Comparison of ENCODE assay signal across 15 cellular contexts in genomic region chrX:69146739-69147138, GRCh38. TPM values are rescaled to one million over a fixed set of nuclear protein-coding genes. Genes with fewer than 3 reads are reported as not detected.
DNase-seq lines count a peak whose midpoint lies in the region; ATAC-seq, FAIRE-seq and TF ChIP-seq lines count a peak whose summit lies in the region.
"Had no signal": no experiment of that assay in that cellular context is flagged by ENCODE, and none has a peak within 500 bp of the region (broad histone marks: within the 10 kb centered on the region; RNA-seq: fewer than 3 reads in every experiment).

No MANE protein-coding gene starts in this region.

- H3K4me2 ChIP-seq in GM12878 (ENCODE audit: control insufficient read depth, insufficient read depth) = no peak overlapping the region
- H3K4me2 ChIP-seq: BLaER1 had no signal

- DNase-seq in CD1c-positive myeloid dendritic cell (ENCODE audit: extremely low spot score) = peak; percentile 4
- DNase-seq in OCI-M1 (lab: John Stamatoyannopoulos, UW) = peak; percentile 5
- no peak for DNase-seq in GM12878 (ENCODE audit: low read depth, low spot score)
- DNase-seq in posterior vena cava (ENCODE audit: low spot score) = peak; percentile 4
- DNase-seq in NCI-H1105 (lab: John Stamatoyannopoulos, UW) = no peak
- DNase-seq in LoVo (ENCODE audit: low spot score) = no peak
- no peak for DNase-seq in DMS53 treated with DMSO at 0.1 percent for 48 hours (lab: John Stamatoyannopoulos, UW; ENCODE audit: unreplicated experiment)
- DNase-seq in activated CD4-positive, CD25-positive, alpha-beta regulatory T cell (lab: John Stamatoyannopoulos, UW) = no peak
- DNase-seq: CD4-positive, CD25-positive, alpha-beta regulatory T cell; DMS53 had no signal

- H3K4me1 ChIP-seq in GM12878 (ENCODE audit: control insufficient read depth, insufficient read depth, low read length) = no peaks in the 10 kb centered on the region
- H3K4me1 ChIP-seq: BLaER1 had no signal

- SMC1A ChIA-PET in GM12878 (lab: Charles Lee; ENCODE audit: uncharacterized antibody, unreplicated experiment) = no interaction called here

- no peaks in the 10 kb centered on the region; a peak in 1 of 4 replicates for H3K27me3 ChIP-seq in GM12878 (replicated peaks in 1 of 2; ENCODE audit: control insufficient read depth in 2 of 2, insufficient read depth in 2 of 2, low read length in 1 of 2)

- BruUV-seq in GM12878 (replicated peaks; lab: Mats Ljungman, UMichigan) = no TSS peak

- no peak for TF ChIP-seq CTCF in GM12878 (IDR thresholded peaks at IDR 0.05 in 2 of 3, conservative IDR thresholded peaks at IDR 0.05 in 1 of 3; ENCODE audit: control insufficient read depth in 2 of 3, extremely low read depth in 1 of 3, insufficient read depth in 1 of 3, low read depth in 3 of 3, low read length in 3 of 3)

- no peaks in the 10 kb centered on the region for H3K36me3 ChIP-seq in GM12878 (ENCODE audit: control insufficient read depth in 2 of 2, insufficient read depth in 2 of 2, low read length in 1 of 2)
- H3K36me3 ChIP-seq: BLaER1 had no signal

- H4K20me1 ChIP-seq in GM12878 (ENCODE audit: control insufficient read depth, insufficient read depth) = no peaks in the 10 kb centered on the region
- H4K20me1 ChIP-seq: BLaER1 had no signal

- in situ Hi-C loops in GM12878 (cut with MboI) = no loop called here

- CTCF ChIA-PET in GM12878 (lab: Yijun Ruan, JAX) = no interaction called here

- H3K9me3 ChIP-seq in GM12878 (replicated peaks; ENCODE audit: control insufficient read depth, insufficient read depth, low read length) = no peaks in the 10 kb centered on the region
- H3K9me3 ChIP-seq: BLaER1 had no signal

- no peak for FAIRE-seq in GM12878 (lab: Jason Lieb, UNC)
- FAIRE-seq: GM19239, H54 had no signal

- POLR2A ChIA-PET in GM12878 (lab: Charles Lee) = no interaction called here

- H3K4me3 ChIP-seq in GM12878 = no peak overlapping the region
- H3K4me3 ChIP-seq: BLaER1 had no signal

- intact Hi-C loops in GM12878 (cut with micrococcal nuclease; ENCODE audit: unreplicated experiment) = no loop called here
- intact Hi-C loops in posterior vena cava (cut with DNase I) = no loop called here

- TF ChIP-seq POLR2A in GM12878 (IDR thresholded peaks at IDR 0.05; ENCODE audit: low read depth, low read length) = no peak

- H3K27ac ChIP-seq in GM12878 (ENCODE audit: control insufficient read depth, insufficient read depth) = no peak overlapping the region
- H3K27ac ChIP-seq: 22Rv1, BLaER1 had no signal

- WGBS in GM12878 (ENCODE audit: insufficient coverage, insufficient replicate concordance, low lambda C conversion rate, missing lambda C conversion rate) = 15% methylated on average over 4 of the region's 4 CpGs

- TF ChIP-seq RAD21 in GM12878 (IDR thresholded peaks at IDR 0.05; ENCODE audit: insufficient read depth, low read depth, low read length) = no peak

- H3K79me2 ChIP-seq in GM12878 (ENCODE audit: control insufficient read depth, insufficient read depth, low read length) = no peaks in the 10 kb centered on the region

- no peak for ATAC-seq in GM12878
- ATAC-seq: HCT116 had no signal

- no peak for TF ChIP-seq EP300 in GM12878 (IDR thresholded peaks at IDR 0.05; ENCODE audit: borderline replicate concordance in 1 of 2, control insufficient read depth in 1 of 2, low read depth in 2 of 2, low read length in 2 of 2)

- H3K9ac ChIP-seq in GM12878 (ENCODE audit: control insufficient read depth, insufficient read depth, low read length) = no peak overlapping the region
- H3K9ac ChIP-seq: BLaER1 had no signal

- no peak overlapping the region for H2AFZ ChIP-seq in GM12878 (ENCODE audit: control insufficient read depth, low read depth, low read length)

- RAD21 ChIA-PET in GM12878 (lab: Charles Lee; ENCODE audit: unreplicated experiment) = no interaction called here

TF ChIP-seq in GM12878, 131 proteins besides CTCF, POLR2A, EP300 and RAD21:
- TF ChIP-seq JUNB (IDR thresholded peaks at IDR 0.05) = 0 out of 2 replicates have a peak, but pooled peaks have one; percentile 19
- TF ChIP-seq CHD4 (IDR thresholded peaks at IDR 0.05) = no peak
- TF ChIP-seq SPI1 (IDR thresholded peaks at IDR 0.05; ENCODE audit: borderline replicate concordance, insufficient read depth, low read depth, low read length) = peak; percentile 69

RNA-seq across cellular contexts. Expression of gene PJA1, which starts 18.5 kb away (rescaled TPM):
- 3.5 and 4.5 TPM in 2 replicates for total RNA-seq in GM12878 (2013; cell fraction: nucleolus; rRNA removed)
- total RNA-seq in GM12878 (2014; rRNA removed) (8.6 and 11.3 TPM in 2 replicates), GM12878 (2014; rRNA removed; fragmentation: Illumina TruSeq; extraction: Trizol) (11.3 and 13.1 TPM in 2 replicates), GM12878 (2021) (10.7 and 12.3 TPM in 2 replicates), posterior vena cava (10 to 100 TPM; 21.8 to 27.5 TPM)
- 5.2 TPM for polyA plus RNA-seq in GM12878 (2011; ENCODE audit: low read depth)
- polyA plus RNA-seq in GM12878 (2011; rRNA removed) (10.4 and 13.6 TPM in 2 replicates), GM12878 (2014; fragmentation: Illumina TruSeq; extraction: Trizol) (14.3 and 14.8 TPM in 2 replicates), GM12878 (2014; fragmentation: Nextera tagmentation; extraction: Ambion mirVana) (1 to 10 TPM; 5.2 to 5.7 TPM), GM12878 (2014; rRNA removed) (7.7 and 8.3 TPM in 2 replicates), GM12878 (2016; fragmentation: Nextera tagmentation; extraction: Ambion mirVana) (10 to 100 TPM; 14.2 to 19.5 TPM)
- 11.7 and 12.0 TPM in 2 replicates for polyA plus RNA-seq in GM12878 (2011; cell fraction: cytosol; rRNA removed)
- 8.3 and 10.3 TPM in 2 replicates for polyA plus RNA-seq in GM12878 (2011; cell fraction: nucleus; rRNA removed)
- polyA plus RNA-seq in GM12878 (2012) = 11.8 and 13.6 TPM in 2 replicates
- polyA minus RNA-seq in GM12878 (2011; rRNA and poly(A)+ RNA removed) = 9.9 and 13.0 TPM in 2 replicates
- 3.1 and 4.7 TPM in 2 replicates for polyA minus RNA-seq in GM12878 (2011; cell fraction: cytosol; rRNA and poly(A)+ RNA removed)
- polyA minus RNA-seq in GM12878 (2011; cell fraction: nucleus; rRNA and poly(A)+ RNA removed) = 0.97 and 2.7 TPM in 2 replicates

Comparison
In these comparisons a context has a peak if more than half of its experiments do, and no peak if none do; other contexts are left out.
1. DNase-seq: peak in CD1c-positive myeloid dendritic cell (single experiment), OCI-M1 (single experiment) and posterior vena cava (single experiment); none in GM12878 (single experiment), NCI-H1105 (single experiment), LoVo (single experiment), DMS53 treated with DMSO at 0.1 percent for 48 hours (single experiment) and activated CD4-positive, CD25-positive, alpha-beta regulatory T cell (0 of 4).